In genomic region chr11:110432713-110433392, GRCh38 we compare ENCODE assay signal across 12 cellular contexts. TPM values are rescaled to one million over a fixed set of nuclear protein-coding genes. Genes with fewer than 3 reads are reported as not detected.
A peak's percentile ranks its signal among the peaks of the same experiment; 100 is the strongest.
DNase-seq lines count a peak whose midpoint lies in the region; ATAC-seq and TF ChIP-seq lines count a peak whose summit lies in the region.
"Had no signal": no experiment of that assay in that cellular context is flagged by ENCODE, and none has a peak within 500 bp of the region (broad histone marks: within the 10 kb centered on the region; RNA-seq: fewer than 3 reads in every experiment).

No MANE protein-coding gene starts in this region.

- peaks cover 42% of the 10 kb centered on the region for H3K4me1 Mint-ChIP-seq in neural crest cell

- 82% methylated on average over 7 of the region's 7 CpGs for WGBS in mammary epithelial cell (ENCODE audit: low coverage, missing lambda C conversion rate)

- no peak overlapping the region for H3K27ac Mint-ChIP-seq in neural crest cell (ENCODE audit: unreplicated experiment)

- BruUV-seq in mammary epithelial cell (replicated peaks; lab: Mats Ljungman, UMichigan) = no TSS peak

- CTCF ChIA-PET in mammary epithelial cell (lab: Charles Lee; ENCODE audit: low non-redundant PET) = interaction anchor here (0.6 kb wide), 1 partner anchor 208 kb away, joined by 3 read pairs; no protein-coding TSS in a partner anchor

- intact Hi-C loops in mammary epithelial cell (cut with micrococcal nuclease) = loop anchor here (1.0 kb wide), 3 partner anchors 57 to 232 kb away; no protein-coding TSS in a partner anchor

- H3K36me3 Mint-ChIP-seq in neural crest cell (ENCODE audit: low read depth) = peaks cover 5% of the 10 kb centered on the region

- H3K4me3 ChIP-seq in mammary epithelial cell (replicated peaks in 1 of 3; ENCODE audit: insufficient read depth in 1 of 3, low read depth in 2 of 3, low read length in 3 of 3) = no peak overlapping the region

- in situ Hi-C loops in mammary epithelial cell (cut with MboI; ENCODE audit: low sequenced_read_pairs in 2 of 2) = no loop called here

- peak; percentile 16 for DNase-seq in NCI-H510A treated with DMSO at 0.1 percent for 48 hours (lab: John Stamatoyannopoulos, UW)
- DNase-seq in NCI-H510A (lab: John Stamatoyannopoulos, UW) = no peak
- peak; percentile 53 for DNase-seq in M059J (ENCODE audit: low read depth)
- no peak for DNase-seq in mammary epithelial cell
- DNase-seq in neural crest cell (ENCODE audit: low read depth, low spot score) = no peak
- no peak for DNase-seq in stimulated activated CD4-positive, alpha-beta T cell treated with anti-CD3 and anti-CD28 coated beads, Interleukin-2, amount 100 ng/mL, for 48 hours
- DNase-seq in NCI-H1694 treated with DMSO at 0.1 percent for 48 hours (lab: John Stamatoyannopoulos, UW) = no peak
- DNase-seq: 8988T; foreskin melanocyte; NK-92 treated with Interleukin-12 subunit alpha and Interleukin-12 subunit beta, amount 100 ng/mL, for 24 hours had no signal

- H3K9me3 ChIP-seq in mammary epithelial cell (replicated peaks; ENCODE audit: insufficient read depth, low read length) = no peaks in the 10 kb centered on the region
- H3K9me3 ChIP-seq: ascending aorta had no signal

- H3K79me2 ChIP-seq in mammary epithelial cell (ENCODE audit: insufficient read depth, low read length) = peaks cover 65% of the 10 kb centered on the region

- TF ChIP-seq CTCF in mammary epithelial cell (conservative IDR thresholded peaks at IDR 0.05 in 1 of 2, IDR thresholded peaks at IDR 0.05 in 1 of 2; ENCODE audit: extremely low read depth in 1 of 2, insufficient read depth in 1 of 2, low read depth in 1 of 2, low read length in 2 of 2) = no peak
- TF ChIP-seq CTCF in neural crest cell (conservative IDR thresholded peaks at IDR 0.05) = no peak

- H3K4me1 ChIP-seq in mammary epithelial cell (ENCODE audit: insufficient read depth, low read length) = peaks cover 27% of the 10 kb centered on the region

- H3K27me3 Mint-ChIP-seq in neural crest cell (ENCODE audit: low read depth) = no peaks in the 10 kb centered on the region

- no peaks in the 10 kb centered on the region for H3K9me3 Mint-ChIP-seq in neural crest cell

- no peaks in the 10 kb centered on the region for H3K36me3 ChIP-seq in mammary epithelial cell (ENCODE audit: insufficient read depth, low read length)

- no peak overlapping the region for H3K9ac ChIP-seq in mammary epithelial cell (ENCODE audit: insufficient read depth, low read length)

- no peak for ATAC-seq in GM19324 (IDR thresholded peaks at IDR 0.05; ENCODE audit: low FRiP score, unreplicated experiment)

- no peak overlapping the region for H3K27ac ChIP-seq in mammary epithelial cell (ENCODE audit: insufficient read depth, low read depth, low read length)
- H3K27ac ChIP-seq: ascending aorta had no signal

- H3K4me3 Mint-ChIP-seq in neural crest cell = peak overlapping the region; percentile 38

- dilution Hi-C loops in mammary epithelial cell (cut with HindIII; ENCODE audit: low sequenced_read_pairs) = no loop called here

- H3K27me3 ChIP-seq in mammary epithelial cell (ENCODE audit: insufficient read depth, low read length) = no peaks in the 10 kb centered on the region
- H3K27me3 ChIP-seq: ascending aorta had no signal

- peak overlapping the region; percentile 15 for H3K4me2 ChIP-seq in mammary epithelial cell (ENCODE audit: insufficient read depth, low read depth, low read length)

- H4K20me1 ChIP-seq in mammary epithelial cell (ENCODE audit: insufficient read depth, low read length) = no peaks in the 10 kb centered on the region

- H2AFZ ChIP-seq in mammary epithelial cell (ENCODE audit: low read depth, low read length) = no peak overlapping the region

RNA-seq across cellular contexts. Expression of gene FDX1, which starts 3.1 kb away (rescaled TPM):
- total RNA-seq in M059J (2014; rRNA removed; shearing (Covaris generic)) = 17.1 and 21.2 TPM in 2 replicates
- 10 to 100 TPM in 1 of 2 donors, 1 to 10 TPM in 1; 8.0 to 13.3 TPM for total RNA-seq in mammary epithelial cell
- polyA plus RNA-seq in mammary epithelial cell = 6.8 TPM
- 0.26 TPM for polyA minus RNA-seq in mammary epithelial cell
- total RNA-seq in neural crest cell = 8.9 and 9.7 TPM in 2 replicates

Comparison
In these comparisons a context has a peak if more than half of its experiments do, and no peak if none do; other contexts are left out.
1. DNase-seq: peak in NCI-H510A treated with DMSO at 0.1 percent for 48 hours (single experiment) and M059J (single experiment); none in NCI-H510A (single experiment), mammary epithelial cell (single experiment), neural crest cell (single experiment), stimulated activated CD4-positive, alpha-beta T cell treated with anti-CD3 and anti-CD28 coated beads, Interleukin-2, amount 100 ng/mL, for 48 hours (0 of 2) and NCI-H1694 treated with DMSO at 0.1 percent for 48 hours (single experiment).